ENCODE assay signal across 8 cellular contexts in the genomic region with DNA sequence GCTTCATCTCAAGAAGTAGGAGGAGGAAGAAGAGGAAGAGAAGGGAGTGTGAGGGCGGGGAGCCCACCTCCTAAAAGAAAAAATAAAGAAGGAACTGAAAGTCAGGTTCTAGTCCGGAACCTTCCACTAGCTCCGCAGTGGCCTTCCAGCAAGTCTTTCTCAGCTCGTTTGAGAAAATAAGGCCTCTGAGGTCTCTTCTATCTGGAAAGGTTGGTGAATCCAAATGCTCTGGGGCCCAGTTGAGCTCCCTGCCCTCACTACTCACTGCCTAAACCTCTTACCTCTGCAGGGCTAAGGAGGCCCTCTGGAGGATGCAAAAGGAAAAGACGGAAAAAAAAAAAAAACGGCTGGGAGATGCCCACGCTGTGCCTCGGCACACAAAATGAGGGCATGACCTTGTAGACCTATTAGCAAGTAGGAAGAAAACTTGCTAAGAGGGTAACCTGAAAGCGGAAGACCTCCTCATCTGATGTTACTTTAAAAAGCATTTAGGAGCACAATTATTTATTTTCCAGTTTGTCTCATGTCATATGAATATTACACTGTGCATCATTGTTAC. TPM values are rescaled to one million over a fixed set of nuclear protein-coding genes. Genes with fewer than 3 reads are reported as not detected.
DNase-seq lines count a peak whose midpoint lies in the region; ATAC-seq and TF ChIP-seq lines count a peak whose summit lies in the region.

No MANE protein-coding gene starts in this region.

- H3K27ac Mint-ChIP-seq in IgD-negative memory B cell: peak overlapping the region in 2 of 3 donors; percentile 60 to 82
- peak overlapping the region; percentile 23 for H3K27ac Mint-ChIP-seq in activated naive CD8-positive, alpha-beta T cell treated with anti-CD3 and anti-CD28 coated beads, Interleukin-2, amount 50 U/mL, for 24 hours

- peaks cover 2% of the 10 kb centered on the region for H3K36me3 Mint-ChIP-seq in IgD-negative memory B cell
- no peaks in the 10 kb centered on the region for H3K36me3 Mint-ChIP-seq in activated naive CD8-positive, alpha-beta T cell treated with anti-CD3 and anti-CD28 coated beads, Interleukin-2, amount 50 U/mL, for 24 hours (ENCODE audit: low read depth)

- no peaks in the 10 kb centered on the region for H3K27me3 ChIP-seq in iPS DF 6.9 (ENCODE audit: control insufficient read depth, insufficient read depth, low read length)

- H3K9me3 ChIP-seq in iPS DF 6.9 (ENCODE audit: control insufficient read depth, insufficient read depth, low read length): no peaks in the 10 kb centered on the region

- intact Hi-C loops in posterior vena cava (cut with DNase I): no loop called here

- H3K4me1 ChIP-seq in iPS DF 6.9 (ENCODE audit: control insufficient read depth, insufficient read depth, low read length): no peaks in the 10 kb centered on the region

- H3K4me3 Mint-ChIP-seq in IgD-negative memory B cell: peak overlapping the region in 3 of 4 donors; percentile 53 to 93 (median 76)
- peak overlapping the region; percentile 10 for H3K4me3 Mint-ChIP-seq in activated naive CD8-positive, alpha-beta T cell treated with anti-CD3 and anti-CD28 coated beads, Interleukin-2, amount 50 U/mL, for 24 hours

- TF ChIP-seq CTCF in 22Rv1 (IDR thresholded peaks at IDR 0.05): peak; percentile 82
- TF ChIP-seq CTCF in GM12872 (IDR thresholded peaks at IDR 0.05; ENCODE audit: insufficient read depth, low read depth, low read length): peak; percentile 52

- H3K4me3 ChIP-seq in iPS DF 6.9 (ENCODE audit: low read length): no peak overlapping the region

- H3K9me3 Mint-ChIP-seq in IgD-negative memory B cell: peaks cover 0 to 2% (median 0%) of the 10 kb centered on the region in 3 donors
- H3K9me3 Mint-ChIP-seq in activated naive CD8-positive, alpha-beta T cell treated with anti-CD3 and anti-CD28 coated beads, Interleukin-2, amount 50 U/mL, for 24 hours: no peaks in the 10 kb centered on the region

- ATAC-seq in activated naive CD8-positive, alpha-beta T cell treated with anti-CD3 and anti-CD28 coated beads, Interleukin-2, amount 50 U/mL, for 24 hours: peak; percentile 96

- peaks cover 3% of the 10 kb centered on the region for H3K27me3 Mint-ChIP-seq in IgD-negative memory B cell
- no peaks in the 10 kb centered on the region for H3K27me3 Mint-ChIP-seq in activated naive CD8-positive, alpha-beta T cell treated with anti-CD3 and anti-CD28 coated beads, Interleukin-2, amount 50 U/mL, for 24 hours

- DNase-seq in SHP77 (lab: John Stamatoyannopoulos, UW) (peak; percentile 44 to 59), iPS DF 6.9 (ENCODE audit: low read depth, low spot score) (peak; percentile 33), posterior vena cava (ENCODE audit: low spot score) (no peak)
- DNase-seq in activated naive CD8-positive, alpha-beta T cell treated with anti-CD3 and anti-CD28 coated beads, Interleukin-2, amount 50 U/mL, for 24 hours: peak; percentile 19
- peak; percentile 29 for DNase-seq in stimulated activated CD4-positive, alpha-beta T cell treated with anti-CD3 and anti-CD28 coated beads, Interleukin-2, amount 100 ng/mL, for 4 hours (ENCODE audit: low read depth)

- peaks cover 15 to 20% (median 16%) of the 10 kb centered on the region in 3 donors for H3K4me1 Mint-ChIP-seq in IgD-negative memory B cell
- H3K4me1 Mint-ChIP-seq in activated naive CD8-positive, alpha-beta T cell treated with anti-CD3 and anti-CD28 coated beads, Interleukin-2, amount 50 U/mL, for 24 hours: peaks cover 11% of the 10 kb centered on the region

- WGBS in iPS DF 6.9 (ENCODE audit: insufficient coverage, insufficient read length): no CpG with 5 or more reads among the region's 9 CpGs

- no peaks in the 10 kb centered on the region for H3K36me3 ChIP-seq in iPS DF 6.9 (ENCODE audit: control insufficient read depth, insufficient read depth, low read length)

- H3K27ac ChIP-seq in 22Rv1 (no peak overlapping the region), iPS DF 6.9 (ENCODE audit: low read length) (no peak overlapping the region)

RNA-seq across cellular contexts. Expression of gene FBLN5, which starts 35.9 kb away (rescaled TPM):
- 4.2 TPM for polyA plus RNA-seq in IgD-negative memory B cell
- 100 to 1,000 TPM; 105 to 186 TPM for total RNA-seq in posterior vena cava

RNA-seq across cellular contexts. Expression of gene TC2N, which starts 44.2 kb away (rescaled TPM):
- polyA plus RNA-seq in IgD-negative memory B cell: 8.9 TPM
- 10 to 100 TPM; 12.7 to 28.3 TPM for total RNA-seq in posterior vena cava
